In the genomic region with DNA sequence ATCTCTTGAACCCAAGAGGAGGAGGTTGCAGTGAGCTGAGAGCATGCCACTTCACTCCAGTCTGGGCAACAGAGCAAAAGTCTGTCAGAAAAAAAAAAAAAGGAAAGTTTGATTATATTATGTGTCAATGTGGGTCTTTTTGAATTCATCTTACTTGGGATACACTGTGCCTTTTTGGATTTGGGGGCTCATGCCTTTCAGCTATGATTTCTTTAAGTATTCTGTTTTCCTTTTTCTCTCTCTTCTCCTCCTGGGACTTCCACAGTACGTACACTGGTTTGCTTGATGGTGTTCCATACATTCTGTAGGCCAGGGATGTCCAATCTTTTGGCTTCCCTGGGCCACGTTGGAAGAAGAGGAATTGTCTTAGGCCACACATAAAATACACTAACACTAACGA, we compare ENCODE assay signal across 33 cellular contexts.
"Had no signal": no experiment of that assay in that cellular context is flagged by ENCODE, and none has a peak within 500 bp of the region (broad histone marks: within the 10 kb centered on the region; RNA-seq: fewer than 3 reads in every experiment).

No MANE protein-coding gene starts in this region.

- DNase-seq: activated B cell treated with CpG ODN at 0.5 μM for 24 hours; activated CD4-positive, alpha-beta memory T cell treated with anti-CD3 and anti-CD28 coated beads for 36 hours; activated CD4-positive, alpha-beta T cell treated with anti-CD3 and anti-CD28 coated beads for 4 hours; activated CD4-positive, alpha-beta T cell treated with anti-CD3 and anti-CD28 coated beads, Interleukin-2, amount 10 ng/mL, durations not matched to agents 24 days and 14 days; activated CD4-positive, alpha-beta T cell treated with anti-CD3 and anti-CD28 coated beads, Interleukin-2, amount 50 U/mL, for 1 hour; activated CD4-positive, alpha-beta T cell treated with anti-CD3 and anti-CD28 coated beads, Interleukin-2, amount 50 U/mL, for 4 hours; activated CD4-positive, CD25-positive, alpha-beta regulatory T cell treated with anti-CD3 and anti-CD28 coated beads, Interleukin-2, amount 50 U/mL, for 72 hours; activated CD8-positive, alpha-beta memory T cell treated with anti-CD3 and anti-CD28 coated beads, Interleukin-2, amount 50 U/mL, for 4 hours; activated CD8-positive, alpha-beta T cell treated with anti-CD3 and anti-CD28 coated beads for 36 hours; activated effector memory CD4-positive, alpha-beta T cell treated with anti-CD3 and anti-CD28 coated beads, Interleukin-2, amount 50 U/mL, for 16 hours; activated gamma-delta T cell treated with Interleukin-2 at 50 U/mL for 16 hours; activated naive CD4-positive, alpha-beta T cell; activated naive CD4-positive, alpha-beta T cell treated with anti-CD3 and anti-CD28 coated beads for 36 hours; activated naive CD4-positive, alpha-beta T cell treated with anti-CD3 and anti-CD28 coated beads, Interleukin-2, amount 50 U/mL, for 16 hours; activated naive CD8-positive, alpha-beta T cell treated with anti-CD3 and anti-CD28 coated beads for 36 hours; activated T-cell treated with anti-CD3 and anti-CD28 coated beads for 4 hours; activated T-cell treated with anti-CD3 and anti-CD28 coated beads, Interleukin-2, amount 50 U/mL, for 1 hour; activated T-cell treated with anti-CD3 and anti-CD28 coated beads, Interleukin-2, amount 50 U/mL, for 4 hours; activated T-cell treated with anti-CD3 and anti-CD28 coated beads, Interleukin-2, amount 50 U/mL, for 72 hours; adrenal gland; amniotic stem cell; aorta; body of pancreas; brain microvascular endothelial cell; central memory CD4-positive, alpha-beta T cell; T-helper 2 cell; T-helper 9 cell had no signal

- H3K4me1 Mint-ChIP-seq: activated B cell treated with CpG ODN at 0.5 μM for 24 hours; activated CD4-positive, alpha-beta T cell treated with anti-CD3 and anti-CD28 coated beads, Interleukin-2, amount 10 ng/mL, durations not matched to agents 24 days and 14 days; activated naive CD8-positive, alpha-beta T cell treated with anti-CD3 and anti-CD28 coated beads for 36 hours; activated T-helper 17 cell treated with anti-CD3 and anti-CD28 coated beads, Interleukin-2, amount 50 U/mL, for 72 hours had no signal

- H3K36me3 Mint-ChIP-seq: activated CD4-positive, alpha-beta memory T cell treated with anti-CD3 and anti-CD28 coated beads for 36 hours; activated naive CD8-positive, alpha-beta T cell treated with anti-CD3 and anti-CD28 coated beads for 36 hours had no signal

- H3K9me3 Mint-ChIP-seq: activated B cell treated with CpG ODN at 0.5 μM for 24 hours; activated CD8-positive, alpha-beta T cell treated with anti-CD3 and anti-CD28 coated beads for 36 hours; activated naive CD4-positive, alpha-beta T cell treated with anti-CD3 and anti-CD28 coated beads for 36 hours; activated T-cell treated with anti-CD3 and anti-CD28 coated beads, Interleukin-2, amount 50 U/mL, for 4 hours; activated T-helper 1 cell treated with anti-CD3 and anti-CD28 coated beads, Interleukin-12 subunit alpha, Interleukin-12 subunit beta, Interleukin-2, Interleukin-4 antibody, amounts not matched to agents 30 ng/mL and 10 ng/mL and 1 ng/mL, durations not matched to agents 14 hours and 24 hours and 36 hours; activated T-helper 17 cell treated with anti-CD3 and anti-CD28 coated beads, Interleukin-2, amount 50 U/mL, for 72 hours; T-helper 1 cell treated with Interleukin-12 subunit alpha and Interleukin-12 subunit beta and Interleukin-4 antibody, amounts not matched to agents 30 μg/mL and 1 μg/mL, for 36 hours had no signal

- H3K27me3 Mint-ChIP-seq: activated B cell treated with CpG ODN at 0.5 μM for 24 hours; activated CD4-positive, alpha-beta memory T cell treated with anti-CD3 and anti-CD28 coated beads for 36 hours; activated CD4-positive, alpha-beta T cell treated with anti-CD3 and anti-CD28 coated beads, Interleukin-2, amount 10 ng/mL, durations not matched to agents 24 days and 14 days had no signal

- H3K27ac ChIP-seq: adrenal gland, body of pancreas, brain microvascular endothelial cell, breast epithelium had no signal

- H3K4me1 ChIP-seq: adrenal gland, body of pancreas, breast epithelium had no signal

- ATAC-seq: activated CD8-positive, alpha-beta T cell treated with anti-CD3 and anti-CD28 coated beads for 36 hours; activated naive CD4-positive, alpha-beta T cell treated with anti-CD3 and anti-CD28 coated beads, Interleukin-2, amount 50 U/mL, for 72 hours; activated T-cell treated with anti-CD3 and anti-CD28 coated beads, Interleukin-2, amount 50 U/mL, for 4 hours; activated T-cell treated with anti-CD3 and anti-CD28 coated beads, Interleukin-2, amount 50 U/mL, for 72 hours; activated T-helper 17 cell treated with anti-CD3 and anti-CD28 coated beads, Interleukin-2, amount 50 U/mL, for 72 hours; body of pancreas had no signal

- H3K9me3 ChIP-seq: adrenal gland, body of pancreas had no signal

- H3K27ac Mint-ChIP-seq: activated B cell treated with CpG ODN at 0.5 μM for 24 hours; activated CD4-positive, alpha-beta memory T cell treated with anti-CD3 and anti-CD28 coated beads for 36 hours; activated CD4-positive, alpha-beta T cell treated with anti-CD3 and anti-CD28 coated beads, Interleukin-2, amount 10 ng/mL, durations not matched to agents 24 days and 14 days; activated CD8-positive, alpha-beta T cell treated with anti-CD3 and anti-CD28 coated beads for 36 hours; activated naive CD4-positive, alpha-beta T cell treated with anti-CD3 and anti-CD28 coated beads for 36 hours; activated naive CD4-positive, alpha-beta T cell treated with anti-CD3 and anti-CD28 coated beads, Interleukin-2, amount 50 U/mL, for 72 hours; activated naive CD8-positive, alpha-beta T cell treated with anti-CD3 and anti-CD28 coated beads for 36 hours; activated T-cell treated with anti-CD3 and anti-CD28 coated beads, Interleukin-2, amount 50 U/mL, for 72 hours; activated T-helper 1 cell treated with anti-CD3 and anti-CD28 coated beads, Interleukin-12 subunit alpha, Interleukin-12 subunit beta, Interleukin-2, Interleukin-4 antibody, amounts not matched to agents 30 ng/mL and 10 ng/mL and 1 ng/mL, durations not matched to agents 14 hours and 24 hours and 36 hours; activated T-helper 17 cell treated with anti-CD3 and anti-CD28 coated beads, Interleukin-2, amount 50 U/mL, for 72 hours; T-helper 1 cell treated with Interleukin-12 subunit alpha and Interleukin-12 subunit beta and Interleukin-4 antibody, amounts not matched to agents 30 μg/mL and 1 μg/mL, for 36 hours; T-helper 2 cell treated with Interferon-gamma antibody and Interleukin-4, amounts not matched to agents 5 μg/mL and 100 μg/mL, for 36 hours had no signal

- H3K4me3 Mint-ChIP-seq: activated B cell treated with CpG ODN at 0.5 μM for 24 hours; activated CD4-positive, alpha-beta memory T cell treated with anti-CD3 and anti-CD28 coated beads for 36 hours; activated CD4-positive, alpha-beta T cell treated with anti-CD3 and anti-CD28 coated beads, Interleukin-2, amount 10 ng/mL, durations not matched to agents 24 days and 14 days; activated CD8-positive, alpha-beta T cell treated with anti-CD3 and anti-CD28 coated beads for 36 hours; activated naive CD4-positive, alpha-beta T cell treated with anti-CD3 and anti-CD28 coated beads for 36 hours; activated naive CD8-positive, alpha-beta T cell treated with anti-CD3 and anti-CD28 coated beads for 36 hours; activated T-cell treated with anti-CD3 and anti-CD28 coated beads, Interleukin-2, amount 50 U/mL, for 4 hours; activated T-cell treated with anti-CD3 and anti-CD28 coated beads, Interleukin-2, amount 50 U/mL, for 72 hours; activated T-helper 1 cell treated with anti-CD3 and anti-CD28 coated beads, Interleukin-12 subunit alpha, Interleukin-12 subunit beta, Interleukin-2, Interleukin-4 antibody, amounts not matched to agents 30 ng/mL and 10 ng/mL and 1 ng/mL, durations not matched to agents 14 hours and 24 hours and 36 hours; activated T-helper 17 cell treated with anti-CD3 and anti-CD28 coated beads, Interleukin-2, amount 50 U/mL, for 72 hours; T-helper 1 cell treated with Interleukin-12 subunit alpha and Interleukin-12 subunit beta and Interleukin-4 antibody, amounts not matched to agents 30 μg/mL and 1 μg/mL, for 36 hours; T-helper 2 cell treated with Interferon-gamma antibody and Interleukin-4, amounts not matched to agents 5 μg/mL and 100 μg/mL, for 36 hours had no signal

- H3K4me3 ChIP-seq: adrenal gland, body of pancreas, breast epithelium had no signal

- H3K36me3 ChIP-seq: adrenal gland, brain microvascular endothelial cell, breast epithelium had no signal

- H3K27me3 ChIP-seq: adrenal gland, body of pancreas, brain microvascular endothelial cell, breast epithelium had no signal
